ENCODE assay signal across 34 cellular contexts in the genomic region with DNA sequence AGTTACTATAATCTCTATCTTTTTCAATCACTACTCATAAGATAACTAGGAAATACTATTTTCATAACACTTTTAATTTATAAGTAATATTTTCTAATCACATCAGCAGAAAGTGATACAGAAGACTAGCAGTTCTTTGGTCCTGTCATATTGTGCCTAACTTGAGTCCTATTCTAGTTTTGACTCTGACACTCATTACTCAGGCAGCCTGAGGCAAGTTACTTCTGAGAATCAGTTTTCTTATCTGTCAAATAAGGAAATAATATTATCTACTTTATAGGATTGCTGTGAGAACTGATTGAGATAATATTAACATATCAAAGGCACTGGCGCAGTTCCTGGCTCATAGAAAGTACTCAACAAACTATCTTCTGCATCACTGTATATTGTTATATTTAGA. TPM values are rescaled to one million over a fixed set of nuclear protein-coding genes. Genes with fewer than 3 reads are reported as not detected.
"Had no signal": no experiment of that assay in that cellular context is flagged by ENCODE, and none has a peak within 500 bp of the region (broad histone marks: within the 10 kb centered on the region; RNA-seq: fewer than 3 reads in every experiment).

No MANE protein-coding gene starts in this region.

- DNase-seq: activated B cell treated with CpG ODN at 0.5 μM for 24 hours; activated CD4-positive, alpha-beta memory T cell treated with anti-CD3 and anti-CD28 coated beads for 36 hours; activated CD4-positive, alpha-beta T cell treated with anti-CD3 and anti-CD28 coated beads for 48 hours; activated CD4-positive, alpha-beta T cell treated with anti-CD3 and anti-CD28 coated beads, Interleukin-2, amount 10 ng/mL, durations not matched to agents 7 days and 5 days; activated CD4-positive, CD25-positive, alpha-beta regulatory T cell treated with anti-CD3 and anti-CD28 coated beads, Interleukin-2, amount 50 U/mL, for 72 hours; activated CD8-positive, alpha-beta memory T cell treated with anti-CD3 and anti-CD28 coated beads for 24 hours; activated CD8-positive, alpha-beta memory T cell treated with anti-CD3 and anti-CD28 coated beads, Interleukin-2, amount 10 ng/mL, durations not matched to agents 7 days and 5 days; activated CD8-positive, alpha-beta memory T cell treated with anti-CD3 and anti-CD28 coated beads, Interleukin-2, amount 50 U/mL, for 48 hours; activated CD8-positive, alpha-beta T cell treated with anti-CD3 and anti-CD28 coated beads, Interleukin-2, amount 10 ng/mL, durations not matched to agents 7 days and 5 days; activated effector memory CD4-positive, alpha-beta T cell treated with anti-CD3 and anti-CD28 coated beads, Interleukin-2, amount 50 U/mL, for 16 hours; activated gamma-delta T cell treated with Interleukin-2 at 50 U/mL for 16 hours; activated naive CD4-positive, alpha-beta T cell; activated naive CD4-positive, alpha-beta T cell treated with anti-CD3 and anti-CD28 coated beads for 36 hours; activated naive CD4-positive, alpha-beta T cell treated with anti-CD3 and anti-CD28 coated beads, Interleukin-2, amount 50 U/mL, for 16 hours; activated naive CD8-positive, alpha-beta T cell treated with anti-CD3 and anti-CD28 coated beads for 36 hours; activated T-cell treated with anti-CD3 and anti-CD28 coated beads, Interleukin-2, amount 50 U/mL, for 24 hours; activated T-cell treated with anti-CD3 and anti-CD28 coated beads, Interleukin-2, amount 50 U/mL, for 48 hours; adrenal gland; amniotic stem cell; aorta; body of pancreas; brain microvascular endothelial cell; central memory CD4-positive, alpha-beta T cell; T-helper 1 cell; T-helper 2 cell; T-helper 9 cell had no signal

- H3K9me3 Mint-ChIP-seq: activated B cell treated with CpG ODN at 0.5 μM for 24 hours; activated CD4-positive, alpha-beta memory T cell treated with anti-CD3 and anti-CD28 coated beads for 36 hours; activated CD4-positive, alpha-beta T cell treated with anti-CD3 and anti-CD28 coated beads, Interleukin-2, amount 10 ng/mL, durations not matched to agents 7 days and 5 days; activated naive CD4-positive, alpha-beta T cell treated with anti-CD3 and anti-CD28 coated beads for 36 hours; activated naive CD4-positive, alpha-beta T cell treated with anti-CD3 and anti-CD28 coated beads, Interleukin-2, amount 50 U/mL, for 72 hours; activated T-cell treated with anti-CD3 and anti-CD28 coated beads, Interleukin-2, amount 50 U/mL, for 24 hours; T-helper 1 cell treated with Interleukin-12 subunit alpha and Interleukin-12 subunit beta and Interleukin-4 antibody, amounts not matched to agents 30 μg/mL and 1 μg/mL, for 36 hours; T-helper 2 cell treated with Interferon-gamma antibody and Interleukin-4, amounts not matched to agents 5 μg/mL and 100 μg/mL, for 36 hours had no signal

- H3K9me3 ChIP-seq: adrenal gland, body of pancreas, breast epithelium had no signal

- H3K4me3 ChIP-seq: adrenal gland, body of pancreas, breast epithelium had no signal

- FAIRE-seq: astrocyte, TTC549 had no signal

- H3K27me3 ChIP-seq: body of pancreas had no signal

- H3K4me1 ChIP-seq: adrenal gland, body of pancreas, breast epithelium had no signal

- H3K36me3 ChIP-seq: adrenal gland, brain microvascular endothelial cell, breast epithelium had no signal

- ATAC-seq: activated CD8-positive, alpha-beta memory T cell treated with anti-CD3 and anti-CD28 coated beads, Interleukin-2, amount 10 ng/mL, durations not matched to agents 7 days and 5 days; activated CD8-positive, alpha-beta T cell treated with anti-CD3 and anti-CD28 coated beads, Interleukin-2, amount 10 ng/mL, durations not matched to agents 7 days and 5 days; body of pancreas had no signal

- H3K27ac ChIP-seq: adrenal gland, body of pancreas, brain microvascular endothelial cell, breast epithelium, VCaP had no signal

- H3K36me3 Mint-ChIP-seq: activated CD4-positive, alpha-beta memory T cell treated with anti-CD3 and anti-CD28 coated beads for 36 hours; activated CD8-positive, alpha-beta memory T cell treated with anti-CD3 and anti-CD28 coated beads, Interleukin-2, amount 10 ng/mL, durations not matched to agents 7 days and 5 days; activated naive CD8-positive, alpha-beta T cell treated with anti-CD3 and anti-CD28 coated beads for 36 hours had no signal

- H3K27ac Mint-ChIP-seq: activated B cell treated with CpG ODN at 0.5 μM for 24 hours; activated CD4-positive, alpha-beta memory T cell treated with anti-CD3 and anti-CD28 coated beads for 36 hours; activated CD4-positive, alpha-beta T cell treated with anti-CD3 and anti-CD28 coated beads, Interleukin-2, amount 10 ng/mL, durations not matched to agents 7 days and 5 days; activated CD8-positive, alpha-beta memory T cell treated with anti-CD3 and anti-CD28 coated beads, Interleukin-2, amount 10 ng/mL, durations not matched to agents 7 days and 5 days; activated CD8-positive, alpha-beta T cell treated with anti-CD3 and anti-CD28 coated beads, Interleukin-2, amount 10 ng/mL, durations not matched to agents 7 days and 5 days; activated naive CD4-positive, alpha-beta T cell treated with anti-CD3 and anti-CD28 coated beads for 36 hours; activated naive CD4-positive, alpha-beta T cell treated with anti-CD3 and anti-CD28 coated beads, Interleukin-2, amount 50 U/mL, for 72 hours; activated naive CD8-positive, alpha-beta T cell treated with anti-CD3 and anti-CD28 coated beads for 36 hours; activated T-cell treated with anti-CD3 and anti-CD28 coated beads, Interleukin-2, amount 50 U/mL, for 24 hours; T-helper 1 cell treated with Interleukin-12 subunit alpha and Interleukin-12 subunit beta and Interleukin-4 antibody, amounts not matched to agents 30 μg/mL and 1 μg/mL, for 36 hours; T-helper 2 cell treated with Interferon-gamma antibody and Interleukin-4, amounts not matched to agents 5 μg/mL and 100 μg/mL, for 36 hours had no signal

- H3K4me1 Mint-ChIP-seq: activated B cell treated with CpG ODN at 0.5 μM for 24 hours; activated CD4-positive, alpha-beta T cell treated with anti-CD3 and anti-CD28 coated beads, Interleukin-2, amount 10 ng/mL, durations not matched to agents 7 days and 5 days; activated CD8-positive, alpha-beta memory T cell treated with anti-CD3 and anti-CD28 coated beads, Interleukin-2, amount 10 ng/mL, durations not matched to agents 7 days and 5 days; activated naive CD8-positive, alpha-beta T cell treated with anti-CD3 and anti-CD28 coated beads for 36 hours had no signal

- H3K4me3 Mint-ChIP-seq: activated B cell treated with CpG ODN at 0.5 μM for 24 hours; activated CD4-positive, alpha-beta memory T cell treated with anti-CD3 and anti-CD28 coated beads for 36 hours; activated CD4-positive, alpha-beta T cell treated with anti-CD3 and anti-CD28 coated beads, Interleukin-2, amount 10 ng/mL, durations not matched to agents 7 days and 5 days; activated CD8-positive, alpha-beta memory T cell treated with anti-CD3 and anti-CD28 coated beads, Interleukin-2, amount 10 ng/mL, durations not matched to agents 7 days and 5 days; activated CD8-positive, alpha-beta T cell treated with anti-CD3 and anti-CD28 coated beads, Interleukin-2, amount 10 ng/mL, durations not matched to agents 7 days and 5 days; activated naive CD4-positive, alpha-beta T cell treated with anti-CD3 and anti-CD28 coated beads for 36 hours; activated naive CD8-positive, alpha-beta T cell treated with anti-CD3 and anti-CD28 coated beads for 36 hours; activated T-cell treated with anti-CD3 and anti-CD28 coated beads, Interleukin-2, amount 50 U/mL, for 24 hours; T-helper 1 cell treated with Interleukin-12 subunit alpha and Interleukin-12 subunit beta and Interleukin-4 antibody, amounts not matched to agents 30 μg/mL and 1 μg/mL, for 36 hours; T-helper 2 cell treated with Interferon-gamma antibody and Interleukin-4, amounts not matched to agents 5 μg/mL and 100 μg/mL, for 36 hours had no signal

RNA-seq across cellular contexts. Expression of a gene that starts 17.8 kb away (rescaled TPM):
- total RNA-seq: activated B cell treated with CpG ODN at 0.5 μM for 24 hours; activated CD4-positive, alpha-beta memory T cell treated with anti-CD3 and anti-CD28 coated beads for 36 hours; activated CD4-positive, alpha-beta T cell treated with anti-CD3 and anti-CD28 coated beads, Interleukin-2, amount 10 ng/mL, durations not matched to agents 7 days and 5 days; activated CD8-positive, alpha-beta memory T cell treated with anti-CD3 and anti-CD28 coated beads, Interleukin-2, amount 10 ng/mL, durations not matched to agents 7 days and 5 days; activated CD8-positive, alpha-beta T cell treated with anti-CD3 and anti-CD28 coated beads, Interleukin-2, amount 10 ng/mL, durations not matched to agents 7 days and 5 days; activated naive CD4-positive, alpha-beta T cell treated with anti-CD3 and anti-CD28 coated beads for 36 hours; activated naive CD4-positive, alpha-beta T cell treated with anti-CD3 and anti-CD28 coated beads, Interleukin-2, amount 50 U/mL, for 72 hours; activated naive CD8-positive, alpha-beta T cell treated with anti-CD3 and anti-CD28 coated beads for 36 hours; adrenal gland; body of pancreas; cerebellum had no signal
- polyA plus RNA-seq: adrenal gland had no signal
